11 cellular contexts compared by ENCODE assay signal in the genomic region with DNA sequence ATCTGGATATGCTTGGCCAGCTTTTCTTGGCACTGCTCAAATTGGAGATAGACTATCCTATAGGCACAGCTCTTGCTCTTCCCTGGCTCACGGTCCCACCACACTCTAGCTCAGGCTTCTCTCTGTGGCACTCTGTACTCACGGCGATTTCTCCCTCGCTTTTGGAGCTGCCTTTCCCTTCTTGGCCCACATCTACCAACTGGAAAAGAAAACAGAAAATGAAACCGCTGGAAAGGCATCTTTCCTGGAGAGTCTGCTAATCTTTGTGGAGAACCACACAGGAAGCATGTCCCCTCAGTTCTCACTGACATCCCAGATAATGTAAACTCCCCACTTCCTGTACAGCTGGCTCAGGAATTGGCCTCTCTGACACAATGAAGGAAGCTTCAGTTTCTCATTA.
DNase-seq lines count a peak whose midpoint lies in the region; ATAC-seq and TF ChIP-seq lines count a peak whose summit lies in the region.
"Had no signal": no experiment of that assay in that cellular context is flagged by ENCODE, and none has a peak within 500 bp of the region (broad histone marks: within the 10 kb centered on the region; RNA-seq: fewer than 3 reads in every experiment).

No MANE protein-coding gene starts in this region.

- peak; percentile 59 for ATAC-seq in Right ventricle myocardium inferior
- ATAC-seq in mucosa of descending colon, result peak; percentile 56
- no peak for ATAC-seq in HG02973 (IDR thresholded peaks at IDR 0.05; ENCODE audit: unreplicated experiment)
- no peak for ATAC-seq in stimulated activated effector memory CD8-positive, alpha-beta T cell treated with anti-CD3 and anti-CD28 coated beads, Interleukin-12 subunit alpha, Interleukin-12 subunit beta, amount 100 ng/mL, for 72 hours

- H3K4me3 Mint-ChIP-seq in stimulated activated effector memory CD8-positive, alpha-beta T cell treated with anti-CD3 and anti-CD28 coated beads, Interleukin-12 subunit alpha, Interleukin-12 subunit beta, amount 100 ng/mL, for 72 hours, result no peak overlapping the region

- POLR2A ChIA-PET in RWPE1 (lab: Yijun Ruan, JAX; ENCODE audit: low non-redundant PET), result no interaction called here

- no peaks in the 10 kb centered on the region for H3K27me3 ChIP-seq in right atrium auricular region
- H3K27me3 ChIP-seq: neutrophil had no signal

- H3K4me1 ChIP-seq in right atrium auricular region, result peaks cover 0 to 5% of the 10 kb centered on the region in 2 donors
- H3K4me1 ChIP-seq in mucosa of descending colon (ENCODE audit: low read depth), result no peaks in the 10 kb centered on the region

- CTCF ChIA-PET in RWPE1 (lab: Yijun Ruan, JAX), result interaction anchor here (0.6 kb wide), 2 partner anchors 91 to 328 kb away, joined by 3 read pairs; no protein-coding TSS in a partner anchor

- no peaks in the 10 kb centered on the region for H3K36me3 Mint-ChIP-seq in stimulated activated effector memory CD8-positive, alpha-beta T cell treated with anti-CD3 and anti-CD28 coated beads, Interleukin-12 subunit alpha, Interleukin-12 subunit beta, amount 100 ng/mL, for 72 hours

- no peak for DNase-seq in Right ventricle myocardium inferior (ENCODE audit: missing footprints)
- DNase-seq in right atrium auricular region (ENCODE audit: low spot score), result no peak
- DNase-seq in coronary artery (ENCODE audit: low spot score), result no peak
- peak in 1 of 3 donors; percentile 26 for DNase-seq in mucosa of descending colon
- no peak for DNase-seq in RWPE1 (ENCODE audit: low spot score)
- no peak for DNase-seq in stimulated activated effector memory CD8-positive, alpha-beta T cell treated with anti-CD3 and anti-CD28 coated beads, Interleukin-12 subunit alpha, Interleukin-12 subunit beta, amount 100 ng/mL, for 72 hours (ENCODE audit: low spot score in 2 of 2)
- no peak for DNase-seq in NCI-H1436 (lab: John Stamatoyannopoulos, UW)
- DNase-seq: amniotic stem cell, C1 segment of cervical spinal cord had no signal

- H3K9me3 ChIP-seq in right atrium auricular region (peaks cover 0 to 5% of the 10 kb centered on the region in 2 donors), mucosa of descending colon (no peaks in the 10 kb centered on the region)
- H3K9me3 ChIP-seq: neutrophil had no signal

- H3K27ac ChIP-seq in right atrium auricular region, result peak overlapping the region in 1 of 2 donors; percentile 33
- peak overlapping the region; percentile 56 to 85 for H3K27ac ChIP-seq in coronary artery
- H3K27ac ChIP-seq in RWPE1, result no peak overlapping the region
- H3K27ac ChIP-seq: neutrophil had no signal

- H3K36me3 ChIP-seq in right atrium auricular region (no peaks in the 10 kb centered on the region), mucosa of descending colon (ENCODE audit: low read depth) (no peaks in the 10 kb centered on the region)
- H3K36me3 ChIP-seq: neutrophil had no signal

- no peaks in the 10 kb centered on the region for H3K9me3 Mint-ChIP-seq in stimulated activated effector memory CD8-positive, alpha-beta T cell treated with anti-CD3 and anti-CD28 coated beads, Interleukin-12 subunit alpha, Interleukin-12 subunit beta, amount 100 ng/mL, for 72 hours

- TF ChIP-seq CTCF in right atrium auricular region (IDR thresholded peaks at IDR 0.05) (no peak), coronary artery (IDR thresholded peaks at IDR 0.05) (no peak), mucosa of descending colon (IDR thresholded peaks at IDR 0.05) (no peak), RWPE1 (conservative IDR thresholded peaks at IDR 0.05; ENCODE audit: low read depth) (no peak)

- intact Hi-C loops in Right ventricle myocardium inferior (cut with DNase I) (no loop called here), mucosa of descending colon (cut with DNase I, micrococcal nuclease) (no loop called here)

- H3K4me1 Mint-ChIP-seq in stimulated activated effector memory CD8-positive, alpha-beta T cell treated with anti-CD3 and anti-CD28 coated beads, Interleukin-12 subunit alpha, Interleukin-12 subunit beta, amount 100 ng/mL, for 72 hours, result no peaks in the 10 kb centered on the region

- H3K4me3 ChIP-seq in right atrium auricular region (no peak overlapping the region), coronary artery (peak overlapping the region; percentile 29), mucosa of descending colon (no peak overlapping the region)

- H3K27ac Mint-ChIP-seq in stimulated activated effector memory CD8-positive, alpha-beta T cell treated with anti-CD3 and anti-CD28 coated beads, Interleukin-12 subunit alpha, Interleukin-12 subunit beta, amount 100 ng/mL, for 72 hours, result no peak overlapping the region

Comparison
In these comparisons a context has a peak if more than half of its experiments do, and no peak if none do; other contexts are left out.
1. ATAC-seq: peak in Right ventricle myocardium inferior (single experiment) and mucosa of descending colon (single experiment); none in HG02973 (single experiment) and stimulated activated effector memory CD8-positive, alpha-beta T cell treated with anti-CD3 and anti-CD28 coated beads, Interleukin-12 subunit alpha, Interleukin-12 subunit beta, amount 100 ng/mL, for 72 hours (single experiment).